1 cellular context compared by ENCODE assay signal in genomic region chr12:64618953-64619590, GRCh38.
A peak's percentile ranks its signal among the peaks of the same experiment; 100 is the strongest.
TF ChIP-seq lines count a peak whose summit lies in the region.

No MANE protein-coding gene starts in this region.

TF ChIP-seq in K562, 482 proteins besides CTCF, POLR2A, EP300 and RAD21 (continued from another document and continues in another):
- TF ChIP-seq ARID3B (CRISPR knock-in tag; IDR thresholded peaks at IDR 0.05; ENCODE audit: borderline replicate concordance) (no peak), RCOR1 (IDR thresholded peaks at IDR 0.05; ENCODE audit: borderline replicate concordance in 1 of 2, low read depth in 2 of 2, low read length in 2 of 2) (peak in 1 of 2 experiments; percentile 46; a peak in 1 of 4 replicates), CEBPZ (IDR thresholded peaks at IDR 0.05; ENCODE audit: borderline replicate concordance, low read depth, low read length) (no peak), PHB (CRISPR knock-in tag; IDR thresholded peaks at IDR 0.05) (no peak), ZNF347 (CRISPR knock-in tag; IDR thresholded peaks at IDR 0.05; ENCODE audit: low read depth) (no peak), DDX20 (tag; IDR thresholded peaks at IDR 0.05; ENCODE audit: low read depth) (no peak), ZFP30 (CRISPR knock-in tag; IDR thresholded peaks at IDR 0.05; ENCODE audit: borderline replicate concordance) (no peak), PATZ1 (CRISPR knock-in tag; IDR thresholded peaks at IDR 0.05; ENCODE audit: borderline replicate concordance) (no peak), PPARD (CRISPR knock-in tag; IDR thresholded peaks at IDR 0.05) (no peak), ZNF583 (CRISPR knock-in tag; IDR thresholded peaks at IDR 0.05) (no peak), KLF16 (IDR thresholded peaks at IDR 0.05) (no peak; the same call in 1 of the 2 replicates), ZBTB5 (IDR thresholded peaks at IDR 0.05) (no peak), JUN (IDR thresholded peaks at IDR 0.05; ENCODE audit: borderline replicate concordance, low read depth, low read length) (no peak), JUN (CRISPR knock-in tag; IDR thresholded peaks at IDR 0.05; ENCODE audit: borderline replicate concordance) (no peak), E2F1 (CRISPR knock-in tag; IDR thresholded peaks at IDR 0.05) (no peak), ATF2 (CRISPR knock-in tag; IDR thresholded peaks at IDR 0.05) (no peak), DIDO1 (tag; IDR thresholded peaks at IDR 0.05; ENCODE audit: low read depth) (no peak), KLF1 (tag; IDR thresholded peaks at IDR 0.05) (no peak), RBFOX2 (IDR thresholded peaks at IDR 0.05; ENCODE audit: low read depth, low read length) (no peak), RUNX1 (IDR thresholded peaks at IDR 0.05; ENCODE audit: low read depth) (no peak), ZBTB8A (IDR thresholded peaks at IDR 0.05; ENCODE audit: partially characterized antibody) (no peak), SREBF1 (IDR thresholded peaks at IDR 0.05; ENCODE audit: borderline replicate concordance, low read depth, low read length) (no peak), MEF2D (tag; conservative IDR thresholded peaks at IDR 0.05; ENCODE audit: low read depth) (no peak), ZNF280B (CRISPR knock-in tag; IDR thresholded peaks at IDR 0.05) (no peak), PCBP2 (IDR thresholded peaks at IDR 0.05; ENCODE audit: low read depth, low read length, poor library complexity, severe bottlenecking) (no peak), ZNF253 (CRISPR knock-in tag; conservative IDR thresholded peaks at IDR 0.05) (no peak), ETS2 (tag; IDR thresholded peaks at IDR 0.05; ENCODE audit: borderline replicate concordance, poor library complexity, severe bottlenecking) (no peak), CBFB (CRISPR knock-in tag; IDR thresholded peaks at IDR 0.05) (no peak), HOMEZ (CRISPR knock-in tag; IDR thresholded peaks at IDR 0.05) (no peak), CBX1 (IDR thresholded peaks at IDR 0.05; ENCODE audit: low read depth) (no peak), ZNF184 (CRISPR knock-in tag; IDR thresholded peaks at IDR 0.05) (no peak), CHCHD3 (CRISPR knock-in tag; IDR thresholded peaks at IDR 0.05) (no peak), ZNF174 (CRISPR knock-in tag; IDR thresholded peaks at IDR 0.05) (no peak), CBFA2T3 (IDR thresholded peaks at IDR 0.05) (peak; percentile 74), TAF9B (IDR thresholded peaks at IDR 0.05; ENCODE audit: partially characterized antibody) (no peak), STAT5A (IDR thresholded peaks at IDR 0.05; ENCODE audit: borderline replicate concordance, low read length) (peak; percentile 48; the same call in 1 of the 2 replicates), ZBED1 (IDR thresholded peaks at IDR 0.05) (no peak), MXD1 (CRISPR knock-in tag; IDR thresholded peaks at IDR 0.05; ENCODE audit: borderline replicate concordance, poor library complexity, severe bottlenecking) (no peak), HIVEP1 (CRISPR knock-in tag; IDR thresholded peaks at IDR 0.05) (no peak), MTA2 (IDR thresholded peaks at IDR 0.05; ENCODE audit: low read depth) (peak; percentile 56), ZEB2 (IDR thresholded peaks at IDR 0.05) (0 out of 2 replicates have a peak, but pooled peaks have one; percentile 16), HCFC1 (IDR thresholded peaks at IDR 0.05; ENCODE audit: low read depth, low read length) (no peak), NONO (IDR thresholded peaks at IDR 0.05; ENCODE audit: low read depth in 2 of 2, low read length in 1 of 2) (no peak), JUND (IDR thresholded peaks at IDR 0.05; ENCODE audit: borderline replicate concordance, low read depth, low read length) (peak; percentile 40; the same call in 1 of the 2 replicates), JUND (tag; IDR thresholded peaks at IDR 0.05; ENCODE audit: borderline replicate concordance, low read depth, low read length) (peak; percentile 13; the same call in 1 of the 3 replicates), SMAD1 (IDR thresholded peaks at IDR 0.05; ENCODE audit: low read depth, low read length, partially characterized antibody) (no peak), KLF13 (tag; IDR thresholded peaks at IDR 0.05; ENCODE audit: borderline replicate concordance, low read depth) (no peak), ATF3 (IDR thresholded peaks at IDR 0.05) (no peak), ATF3 (CRISPR knock-in tag; conservative IDR thresholded peaks at IDR 0.05) (no peak), TAF7 (tag; IDR thresholded peaks at IDR 0.05) (no peak), TGIF2 (CRISPR knock-in tag; IDR thresholded peaks at IDR 0.05) (no peak), FOXM1 (IDR thresholded peaks at IDR 0.05; ENCODE audit: low read depth) (peak; percentile 63), FOXM1 (CRISPR knock-in tag; IDR thresholded peaks at IDR 0.05; ENCODE audit: low read depth) (no peak), IRF2 (CRISPR knock-in tag; IDR thresholded peaks at IDR 0.05) (no peak), FUS (optimal IDR thresholded peaks at IDR 0.05; ENCODE audit: low read depth, low read length) (no peak), ELF4 (CRISPR knock-in tag; IDR thresholded peaks at IDR 0.05) (no peak), BRF1 (IDR thresholded peaks at IDR 0.05; ENCODE audit: borderline replicate concordance, extremely low read depth, insufficient read length) (no peak), RBM25 (IDR thresholded peaks at IDR 0.05; ENCODE audit: low read depth, low read length, severe bottlenecking) (no peak), ZNF551 (CRISPR knock-in tag; IDR thresholded peaks at IDR 0.05) (no peak)
